In genomic region chr19:40592170-40592569, GRCh38 we compare ENCODE assay signal across 10 cellular contexts. TPM values are rescaled to one million over a fixed set of nuclear protein-coding genes. Genes with fewer than 3 reads are reported as not detected.
A peak's percentile ranks its signal among the peaks of the same experiment; 100 is the strongest.
DNase-seq lines count a peak whose midpoint lies in the region; ATAC-seq, FAIRE-seq and TF ChIP-seq lines count a peak whose summit lies in the region.
"Had no signal": no experiment of that assay in that cellular context is flagged by ENCODE, and none has a peak within 500 bp of the region (broad histone marks: within the 10 kb centered on the region; RNA-seq: fewer than 3 reads in every experiment).

No MANE protein-coding gene starts in this region.

- ATAC-seq in A549 (peak in 1 of 2 experiments; percentile 58; a peak in 3 of 6 replicates), GM18519 (IDR thresholded peaks at IDR 0.05; ENCODE audit: low FRiP score, unreplicated experiment) (peak; percentile 51), HG03571 (IDR thresholded peaks at IDR 0.05; ENCODE audit: unreplicated experiment) (no peak), Right ventricle myocardium inferior (no peak), HG02973 (IDR thresholded peaks at IDR 0.05; ENCODE audit: unreplicated experiment) (no peak)

- TF ChIP-seq POLR2A in A549 (IDR thresholded peaks at IDR 0.05; ENCODE audit: low read length): no peak

- H3K4me3 ChIP-seq in A549 (no peak overlapping the region), cardiac fibroblast (replicated peaks in 1 of 2; ENCODE audit: low read depth in 2 of 2, low read length in 2 of 2) (no peak overlapping the region)
- H3K4me3 ChIP-seq: lower lobe of right lung had no signal

- peak; percentile 99 for FAIRE-seq in A549 (lab: Jason Lieb, UNC)

- peaks cover 36% of the 10 kb centered on the region for H3K4me1 ChIP-seq in A549

- POLR2A ChIA-PET in A549 (lab: Yijun Ruan, JAX): interaction anchor here (1.7 kb wide), 1 partner anchor 21 kb away, joined by 5 read pairs; no protein-coding TSS in a partner anchor

- no peaks in the 10 kb centered on the region for H3K9me3 ChIP-seq in A549
- H3K9me3 ChIP-seq: lower lobe of right lung had no signal

- no peak overlapping the region for H3K4me2 ChIP-seq in A549

- H3K27ac ChIP-seq in A549: no peak overlapping the region
- H3K27ac ChIP-seq: lower lobe of right lung, VCaP had no signal

- peak; percentile 81 to 92 for DNase-seq in A549 (ENCODE audit: low read depth in 1 of 2, low spot score in 1 of 2)
- DNase-seq in NCI-H446 (lab: John Stamatoyannopoulos, UW): peak; percentile 27 to 54
- peak; percentile 71 to 77 for DNase-seq in cardiac fibroblast (ENCODE audit: low read depth in 2 of 2)
- DNase-seq in pons (ENCODE audit: low spot score): peak; percentile 49
- no peak for DNase-seq in Right ventricle myocardium inferior (ENCODE audit: missing footprints)
- DNase-seq: lower lobe of right lung had no signal

- TF ChIP-seq CTCF in A549 (IDR thresholded peaks at IDR 0.05) (no peak), cardiac fibroblast (IDR thresholded peaks at IDR 0.05; ENCODE audit: low read depth, low read length) (no peak)

- no peak for TF ChIP-seq RAD21 in A549 (conservative IDR thresholded peaks at IDR 0.05 in 1 of 2, IDR thresholded peaks at IDR 0.05 in 1 of 2)

- intact Hi-C loops in Right ventricle myocardium inferior (cut with DNase I): loop anchor here (2.0 kb wide), 1 partner anchor 43 kb away; no protein-coding TSS in a partner anchor

- CTCF ChIA-PET in A549 (lab: Yijun Ruan, JAX): interaction anchor here (1.9 to 35.2 kb wide), 4 partner anchors 5 to 45 kb away, joined by 12 to 2247 read pairs (median 385); partner anchors contain the start of gene LTBP4

- 86% methylated on average over 4 of the region's 4 CpGs for WGBS in A549 (ENCODE audit: missing lambda C conversion rate)

- no peak for TF ChIP-seq EP300 in A549 (IDR thresholded peaks at IDR 0.05)

TF ChIP-seq in A549, 52 proteins besides CTCF, POLR2A, EP300 and RAD21:
- TF ChIP-seq RFX5 (IDR thresholded peaks at IDR 0.05): peak; percentile 99
- TF ChIP-seq CHD2 (IDR thresholded peaks at IDR 0.05; ENCODE audit: low read length, partially characterized antibody): no peak
- TF ChIP-seq USF2 (IDR thresholded peaks at IDR 0.05): peak; percentile 96
- peak; percentile 17 for TF ChIP-seq MAFK (IDR thresholded peaks at IDR 0.05; ENCODE audit: partially characterized antibody)
TF ChIP-seq in A549: peak in this region for 3.

RNA-seq across cellular contexts. Expression of gene LTBP4, which starts 9.0 kb away (rescaled TPM):
- polyA plus RNA-seq in A549 (2011; rRNA removed) (23.1 and 32.0 TPM in 2 replicates), A549 (2017; fragmentation: RNase III; extraction: RNeasy Plus Mini Kit Qiagen cat#74134 plus additional on column Dnase treatment) (37.7 to 51.1 TPM (median 43.2 TPM) in 3 replicates)
- 65.2 and 69.3 TPM in 2 replicates for polyA plus RNA-seq in A549 (2012; cell fraction: cytosol; rRNA removed)
- 475 and 611 TPM in 2 replicates for polyA plus RNA-seq in A549 (2012; cell fraction: nucleus; rRNA removed)
- polyA minus RNA-seq in A549 (2011; rRNA and poly(A)+ RNA removed): 16.3 and 26.9 TPM in 2 replicates
- total RNA-seq in Right ventricle myocardium inferior: 324 TPM

RNA-seq across cellular contexts. Expression of gene SHKBP1, which starts 15.5 kb away (rescaled TPM):
- 75.2 and 79.7 TPM in 2 replicates for polyA plus RNA-seq in A549 (2011; rRNA removed)
- 163 and 237 TPM in 2 replicates for polyA plus RNA-seq in A549 (2012; cell fraction: cytosol; rRNA removed)
- polyA plus RNA-seq in A549 (2012; cell fraction: nucleus; rRNA removed): 317 and 432 TPM in 2 replicates
- 94.9 to 128 TPM (median 123 TPM) in 3 replicates for polyA plus RNA-seq in A549 (2017; fragmentation: RNase III; extraction: RNeasy Plus Mini Kit Qiagen cat#74134 plus additional on column Dnase treatment)
- polyA minus RNA-seq in A549 (2011; rRNA and poly(A)+ RNA removed): 133 and 167 TPM in 2 replicates
- total RNA-seq in Right ventricle myocardium inferior: 20.6 TPM
